Comparison of ENCODE assay signal across 9 cellular contexts in genomic region chrX:110881971-110882370, GRCh38.
"Had no signal": no experiment of that assay in that cellular context is flagged by ENCODE, and none has a peak within 500 bp of the region (broad histone marks: within the 10 kb centered on the region; RNA-seq: fewer than 3 reads in every experiment).

No MANE protein-coding gene starts in this region.

- FAIRE-seq: HepG2, HTR-8/SVneo, K562 had no signal

- H3K27ac ChIP-seq: HL-60, KMS-11 had no signal

- H3K4me3 ChIP-seq: K562 had no signal

- H3K9ac ChIP-seq: KMS-11 had no signal

- H3K4me1 Mint-ChIP-seq: IgD-negative memory B cell had no signal

- DNase-seq: IMR-90, KBM-7, KG1 had no signal

- H3K4me2 ChIP-seq: KMS-11 had no signal

- H3K36me3 Mint-ChIP-seq: IgD-negative memory B cell had no signal

- H3K27me3 Mint-ChIP-seq: IgD-negative memory B cell had no signal

- H3K27ac Mint-ChIP-seq: IgD-negative memory B cell had no signal
